ENCODE assay signal across 12 cellular contexts in the genomic region with DNA sequence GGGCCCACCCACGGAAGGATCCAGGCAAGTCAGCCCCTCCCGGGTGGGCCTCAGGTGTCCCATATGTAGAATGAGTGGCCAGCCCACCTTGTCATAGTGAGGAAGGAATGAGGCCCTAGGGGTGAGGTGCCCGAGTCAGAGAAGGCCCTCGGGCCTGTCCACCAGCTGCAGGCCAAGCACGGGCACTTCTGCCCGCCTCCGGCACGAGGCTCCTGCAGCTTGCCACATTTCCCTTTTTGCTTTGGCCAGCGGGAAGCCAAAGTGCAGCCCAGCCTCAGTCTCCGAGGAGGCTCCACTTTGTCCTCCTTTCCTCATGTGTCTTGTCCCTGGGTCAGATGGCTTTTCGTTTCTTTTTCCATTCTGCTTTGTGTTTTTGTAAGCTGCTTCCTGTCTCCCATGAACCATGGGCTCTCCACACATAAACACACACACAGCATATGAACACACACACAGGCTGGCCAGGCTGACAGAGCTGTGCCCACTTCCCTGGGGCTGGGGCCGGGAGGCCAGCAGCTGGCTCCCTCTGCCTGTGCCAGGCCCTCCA.
DNase-seq lines count a peak whose midpoint lies in the region; ATAC-seq and TF ChIP-seq lines count a peak whose summit lies in the region.
"Had no signal": no experiment of that assay in that cellular context is flagged by ENCODE, and none has a peak within 500 bp of the region (broad histone marks: within the 10 kb centered on the region; RNA-seq: fewer than 3 reads in every experiment).

No MANE protein-coding gene starts in this region.

- TF ChIP-seq EP300 in gastroesophageal sphincter (IDR thresholded peaks at IDR 0.05), result no peak

- H3K9me3 ChIP-seq in ascending aorta (no peaks in the 10 kb centered on the region), gastroesophageal sphincter (peaks cover 0 to 6% (median 0%) of the 10 kb centered on the region in 3 donors), skeletal muscle satellite cell (replicated peaks; ENCODE audit: low read length) (no peaks in the 10 kb centered on the region)
- H3K9me3 ChIP-seq: MG63 had no signal

- H3K9me3 Mint-ChIP-seq in Calu3 (ENCODE audit: low read depth, unreplicated experiment) (no peaks in the 10 kb centered on the region), nephron progenitor cell (peaks cover 13% of the 10 kb centered on the region)

- H3K4me3 Mint-ChIP-seq in Calu3 (ENCODE audit: low read depth, unreplicated experiment), result no peak overlapping the region
- no peak overlapping the region for H3K4me3 Mint-ChIP-seq in nephron progenitor cell
- H3K4me3 Mint-ChIP-seq: naive B cell had no signal

- BruUV-seq in Calu3 (replicated peaks; lab: Mats Ljungman, UMichigan), result no TSS peak

- H3K4me1 Mint-ChIP-seq in Calu3 (ENCODE audit: low read depth, unreplicated experiment), result no peaks in the 10 kb centered on the region
- peaks cover 40% of the 10 kb centered on the region for H3K4me1 Mint-ChIP-seq in nephron progenitor cell
- H3K4me1 Mint-ChIP-seq: naive B cell had no signal

- intact Hi-C loops in ascending aorta (cut with DNase I) (no loop called here), Calu3 (cut with micrococcal nuclease; ENCODE audit: unreplicated experiment) (no loop called here)

- H3K36me3 Mint-ChIP-seq in Calu3 (ENCODE audit: insufficient read depth, unreplicated experiment), result peaks cover 45% of the 10 kb centered on the region
- H3K36me3 Mint-ChIP-seq in nephron progenitor cell (ENCODE audit: low read depth), result peaks cover 27% of the 10 kb centered on the region

- H3K4me1 ChIP-seq in ascending aorta (peaks cover 0 to 10% of the 10 kb centered on the region in 2 donors), gastroesophageal sphincter (peaks cover 0 to 23% (median 11%) of the 10 kb centered on the region in 3 donors), skeletal muscle satellite cell (ENCODE audit: control insufficient read depth, insufficient read depth, low read length) (peaks cover 46% of the 10 kb centered on the region)

- peak overlapping the region in 1 of 2 donors; percentile 50 for H3K4me3 ChIP-seq in ascending aorta
- H3K4me3 ChIP-seq in gastroesophageal sphincter, result peak overlapping the region in 1 of 2 donors; percentile 28
- H3K4me3 ChIP-seq in skeletal muscle satellite cell (ENCODE audit: low read length), result peak overlapping the region; percentile 8
- H3K4me3 ChIP-seq: MG63 had no signal

- H3K36me3 ChIP-seq in ascending aorta, result peaks cover 31 to 59% of the 10 kb centered on the region in 2 donors
- H3K36me3 ChIP-seq in gastroesophageal sphincter, result peaks cover 0 to 79% of the 10 kb centered on the region in 2 donors
- H3K36me3 ChIP-seq in skeletal muscle satellite cell (ENCODE audit: insufficient read depth, low read length), result peaks cover 79% of the 10 kb centered on the region

- no peak for ATAC-seq in gastroesophageal sphincter
- no peak for ATAC-seq in GM21737 (IDR thresholded peaks at IDR 0.05; ENCODE audit: unreplicated experiment)
- no peak for ATAC-seq in GM18517 (IDR thresholded peaks at IDR 0.05; ENCODE audit: unreplicated experiment)

- in situ Hi-C loops in GM13977 (cut with MboI; ENCODE audit: low pct_unique_long_range_greater_than_20kb, low sequenced_read_pairs, unreplicated experiment), result no loop called here

- no peak overlapping the region for H3K27ac Mint-ChIP-seq in Calu3 (ENCODE audit: unreplicated experiment)
- H3K27ac Mint-ChIP-seq in nephron progenitor cell, result no peak overlapping the region

- CTCF ChIA-PET in Calu3 (lab: Charles Lee), result no interaction called here

- DNase-seq in GM13977 (ENCODE audit: low spot score), result peak; percentile 27
- DNase-seq in ascending aorta (ENCODE audit: low spot score in 2 of 2), result no peak
- DNase-seq in Calu3, result no peak
- DNase-seq in nephron progenitor cell, result no peak
- DNase-seq: naive B cell; NCI-H774; stimulated activated CD4-positive, alpha-beta T cell treated with anti-CD3 and anti-CD28 coated beads, Interleukin-1b, Interleukin-23, amount 100 ng/mL, for 48 hours had no signal

- H3K27me3 Mint-ChIP-seq in Calu3 (ENCODE audit: unreplicated experiment) (no peaks in the 10 kb centered on the region), nephron progenitor cell (ENCODE audit: low read depth, poor library complexity) (no peaks in the 10 kb centered on the region)
- H3K27me3 Mint-ChIP-seq: naive B cell had no signal

- H3K4me2 ChIP-seq in skeletal muscle satellite cell (ENCODE audit: low read length), result peak overlapping the region; percentile 56

- TF ChIP-seq POLR2A in gastroesophageal sphincter (IDR thresholded peaks at IDR 0.05), result no peak

- TF ChIP-seq CTCF in GM13977 (IDR thresholded peaks at IDR 0.05; ENCODE audit: extremely low read depth, insufficient read depth, missing control alignments) (no peak), ascending aorta (IDR thresholded peaks at IDR 0.05) (no peak), gastroesophageal sphincter (IDR thresholded peaks at IDR 0.05) (no peak), Calu3 (IDR thresholded peaks at IDR 0.05; ENCODE audit: unreplicated experiment) (no peak), nephron progenitor cell (IDR thresholded peaks at IDR 0.05) (no peak)

- 37 to 100% methylated on average over 1 to 2 of the region's 12 CpGs for WGBS in gastroesophageal sphincter (ENCODE audit: low coverage in 1 of 2), 2 donors

- peak overlapping the region; percentile 65 to 80 for H3K27ac ChIP-seq in ascending aorta
- peak overlapping the region in 3 of 4 donors; percentile 69 to 73 (median 72) for H3K27ac ChIP-seq in gastroesophageal sphincter

- H3K27me3 ChIP-seq in ascending aorta, result no peaks in the 10 kb centered on the region
- H3K27me3 ChIP-seq in gastroesophageal sphincter, result no peaks in the 10 kb centered on the region
- no peaks in the 10 kb centered on the region for H3K27me3 ChIP-seq in skeletal muscle satellite cell (ENCODE audit: control insufficient read depth, insufficient read depth, low read length)
- H3K27me3 ChIP-seq: MG63 had no signal

- peak overlapping the region; percentile 52 for H3K9ac ChIP-seq in skeletal muscle satellite cell (ENCODE audit: low read depth, low read length)
